Comparison of ENCODE assay signal across 22 cellular contexts in genomic region chr2:145260674-145261073, GRCh38.
"Had no signal": no experiment of that assay in that cellular context is flagged by ENCODE, and none has a peak within 500 bp of the region (broad histone marks: within the 10 kb centered on the region; RNA-seq: fewer than 3 reads in every experiment).

No MANE protein-coding gene starts in this region.

- ATAC-seq: effector memory CD8-positive, alpha-beta T cell; esophagus mucosa; gastrocnemius medialis; heart right ventricle; left cardiac atrium; left lung; left ventricle myocardium superior; lower lobe of right lung; mucosa of descending colon had no signal

- DNase-seq: colonic mucosa; cortex of kidney; effector CD8-positive, alpha-beta T cell; effector memory CD8-positive, alpha-beta T cell; endodermal cell; esophagus squamous epithelium; foreskin fibroblast; foreskin melanocyte; gastrocnemius medialis; glutamatergic neuron; head of caudate nucleus; heart right ventricle; hippocampal formation; left cardiac atrium; left lung; left ventricle myocardium superior; lower lobe of right lung; mesenchymal stem cell; mucosa of descending colon had no signal

- H3K4me1 Mint-ChIP-seq: endodermal cell had no signal

- H3K27ac Mint-ChIP-seq: dendritic cell treated with granulocyte-macrophage colony-stimulating factor and Interleukin-4, amounts not matched to agents 40 ng/mL and 50 ng/mL, for 4 days; effector memory CD8-positive, alpha-beta T cell; endodermal cell; mesothelial cell of epicardium had no signal

- H3K9me3 Mint-ChIP-seq: dendritic cell treated with granulocyte-macrophage colony-stimulating factor and Interleukin-4, amounts not matched to agents 40 ng/mL and 50 ng/mL, for 4 days; effector memory CD8-positive, alpha-beta T cell; endodermal cell had no signal

- H3K4me3 Mint-ChIP-seq: dendritic cell treated with granulocyte-macrophage colony-stimulating factor and Interleukin-4, amounts not matched to agents 40 ng/mL and 50 ng/mL, for 4 days; effector memory CD8-positive, alpha-beta T cell; endodermal cell; mesothelial cell of epicardium had no signal

- H3K36me3 Mint-ChIP-seq: mesothelial cell of epicardium had no signal
